Comparison of ENCODE assay signal across 22 cellular contexts in genomic region chr11:123546515-123546914, GRCh38.
DNase-seq lines count a peak whose midpoint lies in the region; TF ChIP-seq lines count a peak whose summit lies in the region.
"Had no signal": no experiment of that assay in that cellular context is flagged by ENCODE, and none has a peak within 500 bp of the region (broad histone marks: within the 10 kb centered on the region; RNA-seq: fewer than 3 reads in every experiment).

No MANE protein-coding gene starts in this region.

- H4K91ac ChIP-seq in mesenchymal stem cell (ENCODE audit: low read length): no peak overlapping the region

- no peak overlapping the region for H3K23ac ChIP-seq in mesenchymal stem cell (ENCODE audit: low read length in 2 of 2)

- H3K27me3 ChIP-seq in BLaER1 (no peaks in the 10 kb centered on the region), Karpas-422 (ENCODE audit: low read length) (no peaks in the 10 kb centered on the region), mesenchymal stem cell (ENCODE audit: control insufficient read depth in 1 of 2, insufficient read depth in 1 of 2, low read length in 2 of 2) (no peaks in the 10 kb centered on the region), testis (no peaks in the 10 kb centered on the region)
- H3K27me3 ChIP-seq: foreskin keratinocyte, SJCRH30, spleen had no signal

- 71% methylated on average over 2 of the region's 2 CpGs for WGBS in mesenchymal stem cell
- WGBS in testis, 2 donors: 80 to 90% methylated on average over 2 of the region's 2 CpGs

- peaks cover 83% of the 10 kb centered on the region for H3K79me2 ChIP-seq in Karpas-422 (ENCODE audit: low read length)

- H2BK5ac ChIP-seq in mesenchymal stem cell (ENCODE audit: low read depth, low read length, poor library complexity, severe bottlenecking): no peak overlapping the region

- no peaks in the 10 kb centered on the region for H3K9me3 ChIP-seq in BLaER1
- H3K9me3 ChIP-seq in Karpas-422 (ENCODE audit: low read length): no peaks in the 10 kb centered on the region
- no peaks in the 10 kb centered on the region for H3K9me3 ChIP-seq in mesenchymal stem cell (ENCODE audit: control insufficient read depth, low read length)
- H3K9me3 ChIP-seq in testis: no peaks in the 10 kb centered on the region
- H3K9me3 ChIP-seq: psoas muscle, SJCRH30, spleen had no signal

- no peak for TF ChIP-seq POLR2A in testis (IDR thresholded peaks at IDR 0.05)

- intact Hi-C loops in testis (cut with DNase I; ENCODE audit: low total_unique reads): no loop called here

- H2BK12ac ChIP-seq in mesenchymal stem cell (ENCODE audit: low read length in 2 of 2): no peak overlapping the region

- peaks cover 3% of the 10 kb centered on the region for H3K79me1 ChIP-seq in mesenchymal stem cell (replicated peaks; ENCODE audit: low read length, poor library complexity, severe bottlenecking)

- no peak overlapping the region for H3K4me3 ChIP-seq in BLaER1
- no peak overlapping the region for H3K4me3 ChIP-seq in Karpas-422 (ENCODE audit: low read length)
- no peak overlapping the region for H3K4me3 ChIP-seq in mesenchymal stem cell (ENCODE audit: insufficient read depth in 1 of 2, low read depth in 1 of 2, low read length in 2 of 2)
- H3K4me3 ChIP-seq in testis: no peak overlapping the region
- H3K4me3 ChIP-seq: psoas muscle, SJCRH30, spleen had no signal

- H3K4me1 ChIP-seq in BLaER1 (peaks cover 69% of the 10 kb centered on the region), Karpas-422 (ENCODE audit: low read length) (peaks cover 92% of the 10 kb centered on the region), mesenchymal stem cell (ENCODE audit: control insufficient read depth, insufficient read depth, low read depth, low read length) (peaks cover 9% of the 10 kb centered on the region), testis (peaks cover 8% of the 10 kb centered on the region)
- H3K4me1 ChIP-seq: foreskin keratinocyte, psoas muscle, SJCRH30, spleen had no signal

- no peak overlapping the region for H3K4ac ChIP-seq in mesenchymal stem cell (ENCODE audit: low read depth in 1 of 2, low read length in 2 of 2)

- no peak overlapping the region for H3K14ac ChIP-seq in mesenchymal stem cell (ENCODE audit: low read length in 2 of 2)

- H3K27ac ChIP-seq in BLaER1: no peak overlapping the region
- peak overlapping the region; percentile 71 for H3K27ac ChIP-seq in Karpas-422 (ENCODE audit: low read length)
- H3K27ac ChIP-seq in mesenchymal stem cell (ENCODE audit: low read length, poor library complexity, severe bottlenecking): no peak overlapping the region
- no peak overlapping the region for H3K27ac ChIP-seq in testis
- H3K27ac ChIP-seq: C4-2B, foreskin keratinocyte, psoas muscle, SJCRH30, spleen had no signal

- TF ChIP-seq CTCF in GM13976 (IDR thresholded peaks at IDR 0.05; ENCODE audit: borderline replicate concordance, control extremely low read depth, extremely low read depth, insufficient read depth, missing control alignments) (no peak), testis (IDR thresholded peaks at IDR 0.05) (no peak)

- no peaks in the 10 kb centered on the region for H3K9me2 ChIP-seq in Karpas-422 (replicated peaks; ENCODE audit: insufficient read depth, low read length)

- H2AFZ ChIP-seq in Karpas-422 (ENCODE audit: low read length): no peak overlapping the region
- no peak overlapping the region for H2AFZ ChIP-seq in mesenchymal stem cell (ENCODE audit: low read depth, low read length)

- no peak overlapping the region for H2BK120ac ChIP-seq in mesenchymal stem cell (ENCODE audit: low read depth, low read length)

- no peak overlapping the region for H2BK15ac ChIP-seq in mesenchymal stem cell (ENCODE audit: low read depth, poor library complexity, severe bottlenecking)

- DNase-seq in Karpas-422 (no peak), amniotic stem cell (lab: John Stamatoyannopoulos, UW) (peak; percentile 59), mesenchymal stem cell (no peak), GM13976 (ENCODE audit: low spot score) (no peak), testis (no peak), activated gamma-delta T cell treated with Interleukin-2 at 50 U/mL for 16 hours (no peak)
- DNase-seq in activated CD8-positive, alpha-beta memory T cell treated with anti-CD3 and anti-CD28 coated beads for 24 hours: no peak
- DNase-seq: activated CD4-positive, alpha-beta T cell treated with anti-CD3 and anti-CD28 coated beads for 4 hours; activated gamma-delta T cell; anterior cingulate cortex; foreskin keratinocyte; NCI-H1092; NCI-H2081 treated with DMSO at 0.1 percent for 48 hours; NCI-H510A treated with DMSO at 0.1 percent for 48 hours; nephron progenitor cell; psoas muscle; SJCRH30; spleen; stimulated activated CD8-positive, alpha-beta memory T cell treated with anti-CD3 and anti-CD28 coated beads, Interleukin-4, amount 100 ng/mL, for 48 hours; substantia nigra had no signal

- no peak overlapping the region for H2AK5ac ChIP-seq in mesenchymal stem cell (ENCODE audit: low read length, severe bottlenecking)

- no peaks in the 10 kb centered on the region for H3K36me3 ChIP-seq in BLaER1
- peaks cover 3% of the 10 kb centered on the region for H3K36me3 ChIP-seq in Karpas-422 (ENCODE audit: insufficient read depth, low read length)
- no peaks in the 10 kb centered on the region for H3K36me3 ChIP-seq in mesenchymal stem cell (ENCODE audit: control insufficient read depth in 1 of 2, insufficient read depth in 2 of 2, low read depth in 1 of 2, low read length in 2 of 2)
- H3K36me3 ChIP-seq in testis (ENCODE audit: low read depth, missing control alignments): no peaks in the 10 kb centered on the region
- H3K36me3 ChIP-seq: SJCRH30, spleen had no signal

- H4K8ac ChIP-seq in mesenchymal stem cell (ENCODE audit: low read length): no peak overlapping the region

- peaks cover 75% of the 10 kb centered on the region for H4K20me1 ChIP-seq in BLaER1
- 0 out of 2 replicates have a peak, but pooled peaks cover 3% of the 10 kb centered on the region for H4K20me1 ChIP-seq in Karpas-422 (ENCODE audit: insufficient read depth, low read depth, low read length)

- H3K4me2 ChIP-seq in BLaER1 (peak overlapping the region; percentile 83), Karpas-422 (ENCODE audit: low read depth, low read length, poor library complexity, severe bottlenecking) (peak overlapping the region; percentile 32), mesenchymal stem cell (ENCODE audit: low read length, poor library complexity, severe bottlenecking) (no peak overlapping the region)

- in situ Hi-C loops in GM13976 (cut with MboI; ENCODE audit: low sequenced_read_pairs, unreplicated experiment): no loop called here

- H3K18ac ChIP-seq in mesenchymal stem cell (ENCODE audit: low read depth in 1 of 2, low read length in 2 of 2): no peak overlapping the region

- no peak overlapping the region for H3K9ac ChIP-seq in BLaER1
- H3K9ac ChIP-seq in Karpas-422 (ENCODE audit: low read length): peak overlapping the region; percentile 36
- H3K9ac ChIP-seq in mesenchymal stem cell (ENCODE audit: low read length): peak overlapping the region; percentile 54
